In genomic region chr19:58261968-58262921, GRCh38 we compare ENCODE assay signal across 1 cellular context.
TF ChIP-seq lines count a peak whose summit lies in the region.

No MANE protein-coding gene starts in this region.

TF ChIP-seq in SK-N-SH, 30 proteins besides CTCF, POLR2A, EP300 and RAD21 (continued from another document):
- TF ChIP-seq ZBTB33 (IDR thresholded peaks at IDR 0.05; ENCODE audit: borderline replicate concordance, low read depth), result no peak
- no peak for TF ChIP-seq USF2 (IDR thresholded peaks at IDR 0.05; ENCODE audit: borderline replicate concordance, low read depth, low read length)
- TF ChIP-seq IRF3 (IDR thresholded peaks at IDR 0.05; ENCODE audit: low read depth, low read length), result no peak
- TF ChIP-seq CHD2 (IDR thresholded peaks at IDR 0.05; ENCODE audit: low read length, partially characterized antibody), result no peak
TF ChIP-seq in SK-N-SH: peak in this region for 0.
